ENCODE assay signal across 8 cellular contexts in the genomic region with DNA sequence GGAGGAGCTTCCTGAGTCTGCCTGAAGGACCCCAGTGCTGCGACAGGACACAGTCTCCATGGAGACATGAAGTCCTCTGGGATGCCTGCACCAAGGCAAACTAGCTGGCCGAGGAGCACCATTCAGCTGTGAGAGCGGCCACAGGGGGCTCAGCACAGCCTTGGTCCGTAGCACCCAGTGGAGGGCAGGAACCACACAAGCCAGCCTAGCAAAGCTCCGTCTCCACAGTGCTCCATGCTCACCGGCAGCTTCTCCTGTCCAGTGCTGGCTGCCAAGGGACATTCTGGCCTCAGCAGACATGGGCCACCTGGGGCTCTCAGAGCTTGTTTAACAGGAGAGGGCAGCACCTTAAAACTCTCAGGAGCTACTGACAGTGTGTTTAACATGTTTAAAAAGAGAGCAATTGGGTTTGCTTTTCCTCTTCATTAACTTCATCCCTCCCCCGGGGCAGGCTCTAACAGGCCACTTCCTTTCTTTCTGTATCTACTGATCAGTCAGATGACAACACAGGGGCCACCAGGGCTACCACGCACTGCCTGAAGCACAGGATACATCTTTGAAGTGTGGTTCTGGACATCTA. TPM values are rescaled to one million over a fixed set of nuclear protein-coding genes. Genes with fewer than 3 reads are reported as not detected.
A peak's percentile ranks its signal among the peaks of the same experiment; 100 is the strongest.
DNase-seq lines count a peak whose midpoint lies in the region; ATAC-seq and TF ChIP-seq lines count a peak whose summit lies in the region.

No MANE protein-coding gene starts in this region.

- H2BK5ac ChIP-seq in mesenchymal stem cell (ENCODE audit: low read depth, low read length, poor library complexity, severe bottlenecking): no peak overlapping the region

- peak overlapping the region; percentile 47 for H4K8ac ChIP-seq in mesenchymal stem cell (ENCODE audit: low read length)

- H3K27ac ChIP-seq in VCaP (peak overlapping the region; percentile 59), mesenchymal stem cell (ENCODE audit: low read length, poor library complexity, severe bottlenecking) (peak overlapping the region; percentile 30), hepatocyte (no peak overlapping the region)

- H4K91ac ChIP-seq in mesenchymal stem cell (ENCODE audit: low read length): peak overlapping the region; percentile 23

- H3K18ac ChIP-seq in mesenchymal stem cell (ENCODE audit: low read depth in 1 of 2, low read length in 2 of 2): peak overlapping the region; percentile 40 to 52

- no peaks in the 10 kb centered on the region for H4K20me1 ChIP-seq in hepatocyte (ENCODE audit: insufficient read depth, poor library complexity, severe bottlenecking)

- no peaks in the 10 kb centered on the region for H3K79me2 ChIP-seq in hepatocyte

- peaks cover 37% of the 10 kb centered on the region for H3K4me1 ChIP-seq in mesenchymal stem cell (ENCODE audit: control insufficient read depth, insufficient read depth, low read depth, low read length)
- no peaks in the 10 kb centered on the region for H3K4me1 ChIP-seq in hepatocyte (ENCODE audit: insufficient read depth)

- H2BK15ac ChIP-seq in mesenchymal stem cell (ENCODE audit: low read depth, poor library complexity, severe bottlenecking): peak overlapping the region; percentile 80

- H2BK12ac ChIP-seq in mesenchymal stem cell (ENCODE audit: low read length in 2 of 2): peak overlapping the region; percentile 76 to 79

- DNase-seq in CD1c-positive myeloid dendritic cell (ENCODE audit: extremely low spot score) (peak; percentile 27), mesenchymal stem cell (peak; percentile 28), NCI-H1436 treated with DMSO at 0.1 percent for 48 hours (lab: John Stamatoyannopoulos, UW) (no peak), hepatocyte (ENCODE audit: low spot score) (no peak), NCI-H128 (lab: John Stamatoyannopoulos, UW; ENCODE audit: unreplicated experiment) (no peak)

- H3K36me3 ChIP-seq in mesenchymal stem cell (ENCODE audit: control insufficient read depth in 1 of 2, insufficient read depth in 2 of 2, low read depth in 1 of 2, low read length in 2 of 2) (peaks cover 0 to 36% of the 10 kb centered on the region in 2 experiments), hepatocyte (replicated peaks; ENCODE audit: insufficient read depth, low read depth) (no peaks in the 10 kb centered on the region)

- peak overlapping the region in 1 of 2 experiments; percentile 73 for H3K14ac ChIP-seq in mesenchymal stem cell (ENCODE audit: low read length in 2 of 2)

- no peaks in the 10 kb centered on the region for H3K27me3 ChIP-seq in mesenchymal stem cell (ENCODE audit: control insufficient read depth in 1 of 2, insufficient read depth in 1 of 2, low read length in 2 of 2)
- no peaks in the 10 kb centered on the region for H3K27me3 ChIP-seq in hepatocyte

- no peak overlapping the region for H3K4me2 ChIP-seq in mesenchymal stem cell (ENCODE audit: low read length, poor library complexity, severe bottlenecking)
- H3K4me2 ChIP-seq in hepatocyte: no peak overlapping the region

- no peaks in the 10 kb centered on the region for H3K79me1 ChIP-seq in mesenchymal stem cell (replicated peaks; ENCODE audit: low read length, poor library complexity, severe bottlenecking)

- peak overlapping the region; percentile 39 for H2BK120ac ChIP-seq in mesenchymal stem cell (ENCODE audit: low read depth, low read length)

- no peak overlapping the region for H3K23ac ChIP-seq in mesenchymal stem cell (ENCODE audit: low read length in 2 of 2)

- peak overlapping the region in 1 of 2 experiments; percentile 47 for H3K4ac ChIP-seq in mesenchymal stem cell (ENCODE audit: low read depth in 1 of 2, low read length in 2 of 2)

- no peak overlapping the region for H2AFZ ChIP-seq in mesenchymal stem cell (ENCODE audit: low read depth, low read length)
- H2AFZ ChIP-seq in hepatocyte: no peak overlapping the region

- H3K9ac ChIP-seq in mesenchymal stem cell (ENCODE audit: low read length): no peak overlapping the region

- TF ChIP-seq CTCF in VCaP (conservative IDR thresholded peaks at IDR 0.05) (peak; percentile 21), hepatocyte (IDR thresholded peaks at IDR 0.05; ENCODE audit: poor library complexity) (no peak)

- no peak overlapping the region for H3K4me3 ChIP-seq in mesenchymal stem cell (ENCODE audit: insufficient read depth in 1 of 2, low read depth in 1 of 2, low read length in 2 of 2)
- no peak overlapping the region for H3K4me3 ChIP-seq in hepatocyte

- H3K9me3 ChIP-seq in mesenchymal stem cell (ENCODE audit: control insufficient read depth, low read length): no peaks in the 10 kb centered on the region
- no peaks in the 10 kb centered on the region for H3K9me3 ChIP-seq in hepatocyte (ENCODE audit: low read depth)

- no peaks in the 10 kb centered on the region for H3K9me2 ChIP-seq in hepatocyte (replicated peaks; ENCODE audit: insufficient read depth)

- peak overlapping the region; percentile 51 for H2AK5ac ChIP-seq in mesenchymal stem cell (ENCODE audit: low read length, severe bottlenecking)

- ATAC-seq in GM18909 (IDR thresholded peaks at IDR 0.05; ENCODE audit: poor library complexity, unreplicated experiment) (peak; percentile 78), HG03342 (IDR thresholded peaks at IDR 0.05; ENCODE audit: unreplicated experiment) (peak; percentile 66)

- 66% methylated on average over 8 of the region's 8 CpGs for WGBS in mesenchymal stem cell
- WGBS in hepatocyte (ENCODE audit: low lambda C conversion rate, missing lambda C conversion rate): 62% methylated on average over 8 of the region's 8 CpGs

RNA-seq across cellular contexts. Expression of a gene that starts 57.0 kb away (rescaled TPM):
- polyA plus RNA-seq in mesenchymal stem cell (2013, experiment 1 of 2): 20.4 TPM
- 18.6 TPM for polyA plus RNA-seq in mesenchymal stem cell (2013, experiment 2 of 2)
- 43.8 and 48.2 TPM in 2 replicates for total RNA-seq in hepatocyte
- polyA plus RNA-seq in hepatocyte: 30.2 and 30.6 TPM in 2 replicates

Comparison
In these comparisons a context has a peak if more than half of its experiments do, and no peak if none do; other contexts are left out.
1. DNase-seq: peak in CD1c-positive myeloid dendritic cell (single experiment) and mesenchymal stem cell (single experiment); none in NCI-H1436 treated with DMSO at 0.1 percent for 48 hours (single experiment), hepatocyte (single experiment) and NCI-H128 (single experiment).